In genomic region chr2:161122772-161123530, GRCh38 we compare ENCODE assay signal across 8 cellular contexts. TPM values are rescaled to one million over a fixed set of nuclear protein-coding genes. Genes with fewer than 3 reads are reported as not detected.
A peak's percentile ranks its signal among the peaks of the same experiment; 100 is the strongest.
DNase-seq lines count a peak whose midpoint lies in the region; ATAC-seq and TF ChIP-seq lines count a peak whose summit lies in the region.

No MANE protein-coding gene starts in this region.

- H3K79me2 ChIP-seq in KMS-11 (ENCODE audit: insufficient read depth, low read depth): no peaks in the 10 kb centered on the region

- TF ChIP-seq CTCF in KMS-11 (conservative IDR thresholded peaks at IDR 0.05; ENCODE audit: low read depth, low read length): no peak
- TF ChIP-seq CTCF in left ventricle myocardium inferior (IDR thresholded peaks at IDR 0.05; ENCODE audit: borderline replicate concordance): no peak
- TF ChIP-seq CTCF in gastrocnemius medialis (IDR thresholded peaks at IDR 0.05 in 4 of 5, conservative IDR thresholded peaks at IDR 0.05 in 1 of 5): no peak

- in situ Hi-C loops in gastrocnemius medialis (cut with MboI; ENCODE audit: low sequenced_read_pairs in 4 of 4): no loop called here

- DNase-seq in CMK (ENCODE audit: low read depth) (peak; percentile 11), left ventricle myocardium inferior (no peak), gastrocnemius medialis (peak; percentile 25 to 31), GM19240 (ENCODE audit: insufficient read length, low spot score) (no peak), NCI-H345 (lab: John Stamatoyannopoulos, UW) (no peak)
- DNase-seq in activated naive CD8-positive, alpha-beta T cell treated with anti-CD3 and anti-CD28 coated beads, Interleukin-2, amount 10 ng/mL, durations not matched to agents 7 days and 5 days: no peak

- no peak for TF ChIP-seq POLR2A in gastrocnemius medialis (IDR thresholded peaks at IDR 0.05)

- no peaks in the 10 kb centered on the region for H4K20me1 ChIP-seq in KMS-11 (ENCODE audit: insufficient read depth)

- no peaks in the 10 kb centered on the region for H3K36me3 ChIP-seq in KMS-11 (ENCODE audit: insufficient read depth)
- H3K36me3 ChIP-seq in left ventricle myocardium inferior: no peaks in the 10 kb centered on the region
- no peaks in the 10 kb centered on the region for H3K36me3 ChIP-seq in gastrocnemius medialis

- peak overlapping the region; percentile 31; the same call in 1 of the 2 replicates for H2AFZ ChIP-seq in KMS-11 (ENCODE audit: low read depth)

- no peak overlapping the region for H3K4me3 ChIP-seq in KMS-11 (IDR thresholded peaks at IDR 0.05; ENCODE audit: insufficient read depth, low read depth, low read length)
- no peak overlapping the region for H3K4me3 ChIP-seq in left ventricle myocardium inferior
- H3K4me3 ChIP-seq in gastrocnemius medialis: peak overlapping the region in 2 of 4 donors; percentile 8 to 19

- H3K9me3 ChIP-seq in left ventricle myocardium inferior (replicated peaks) (no peaks in the 10 kb centered on the region), gastrocnemius medialis (no peaks in the 10 kb centered on the region)

- no peaks in the 10 kb centered on the region for H3K27me3 ChIP-seq in KMS-11 (ENCODE audit: insufficient read depth, low read depth)
- H3K27me3 ChIP-seq in left ventricle myocardium inferior (ENCODE audit: low read depth): no peaks in the 10 kb centered on the region
- no peaks in the 10 kb centered on the region for H3K27me3 ChIP-seq in gastrocnemius medialis

- H3K4me1 ChIP-seq in KMS-11 (ENCODE audit: low read depth, poor library complexity, severe bottlenecking) (peaks cover 7% of the 10 kb centered on the region), left ventricle myocardium inferior (peaks cover 17% of the 10 kb centered on the region), gastrocnemius medialis (peaks cover 13 to 21% of the 10 kb centered on the region in 2 donors)

- peak overlapping the region; percentile 25 for H3K4me3 Mint-ChIP-seq in activated naive CD8-positive, alpha-beta T cell treated with anti-CD3 and anti-CD28 coated beads, Interleukin-2, amount 10 ng/mL, durations not matched to agents 7 days and 5 days

- 0 out of 2 replicates have a peak overlapping the region, but pooled peaks have one; percentile 3 for H3K4me2 ChIP-seq in KMS-11

- peak; percentile 46 for ATAC-seq in GM21381 (IDR thresholded peaks at IDR 0.05; ENCODE audit: unreplicated experiment)
- peak; percentile 66 for ATAC-seq in activated naive CD8-positive, alpha-beta T cell treated with anti-CD3 and anti-CD28 coated beads, Interleukin-2, amount 10 ng/mL, durations not matched to agents 7 days and 5 days (ENCODE audit: low read depth)
- ATAC-seq in gastrocnemius medialis: peak; percentile 97 to 98

- POLR2A ChIA-PET in activated naive CD8-positive, alpha-beta T cell treated with anti-CD3 and anti-CD28 coated beads, Interleukin-2, amount 10 ng/mL, durations not matched to agents 7 days and 5 days (lab: Charles Lee): interaction anchor here (0.8 kb wide), 1 partner anchor 8 kb away, joined by 3 read pairs; no protein-coding TSS in a partner anchor

- no peak overlapping the region for H3K9ac ChIP-seq in KMS-11

- H3K9me3 Mint-ChIP-seq in activated naive CD8-positive, alpha-beta T cell treated with anti-CD3 and anti-CD28 coated beads, Interleukin-2, amount 10 ng/mL, durations not matched to agents 7 days and 5 days: no peaks in the 10 kb centered on the region

- H3K27ac ChIP-seq in KMS-11 (no peak overlapping the region), left ventricle myocardium inferior (replicated peaks) (peak overlapping the region; percentile 71), gastrocnemius medialis (peak overlapping the region; percentile 47 to 50 (median 50))

- intact Hi-C loops in left ventricle myocardium inferior (cut with micrococcal nuclease) (no loop called here), gastrocnemius medialis (cut with DNase I; ENCODE audit: low total_unique reads) (loop anchor here (2.0 kb wide), 1 partner anchor 38 kb away; the partner anchor contains the start of gene TANK)

- H3K27me3 Mint-ChIP-seq in activated naive CD8-positive, alpha-beta T cell treated with anti-CD3 and anti-CD28 coated beads, Interleukin-2, amount 10 ng/mL, durations not matched to agents 7 days and 5 days: peaks cover 3% of the 10 kb centered on the region

- H3K4me1 Mint-ChIP-seq in activated naive CD8-positive, alpha-beta T cell treated with anti-CD3 and anti-CD28 coated beads, Interleukin-2, amount 10 ng/mL, durations not matched to agents 7 days and 5 days: peaks cover 10% of the 10 kb centered on the region

- H3K36me3 Mint-ChIP-seq in activated naive CD8-positive, alpha-beta T cell treated with anti-CD3 and anti-CD28 coated beads, Interleukin-2, amount 10 ng/mL, durations not matched to agents 7 days and 5 days: peaks cover 3% of the 10 kb centered on the region

- H3K27ac Mint-ChIP-seq in activated naive CD8-positive, alpha-beta T cell treated with anti-CD3 and anti-CD28 coated beads, Interleukin-2, amount 10 ng/mL, durations not matched to agents 7 days and 5 days: no peak overlapping the region

RNA-seq across cellular contexts. Expression of gene TANK, which starts 37.3 kb away (rescaled TPM):
- 10 to 100 TPM; 76.9 to 77.6 TPM for total RNA-seq in activated naive CD8-positive, alpha-beta T cell treated with anti-CD3 and anti-CD28 coated beads, Interleukin-2, amount 10 ng/mL, durations not matched to agents 7 days and 5 days
- total RNA-seq in left ventricle myocardium inferior: 27.8 TPM
- 100 to 1,000 TPM in 1 of 4 donors, 10 to 100 TPM in 3; 70.3 to 103 (median 86.0) TPM for total RNA-seq in gastrocnemius medialis

Comparison
In these comparisons a context has a peak if more than half of its experiments do, and no peak if none do; other contexts are left out.
1. DNase-seq: peak in CMK (single experiment) and gastrocnemius medialis (2 of 2); none in activated naive CD8-positive, alpha-beta T cell treated with anti-CD3 and anti-CD28 coated beads, Interleukin-2, amount 10 ng/mL, durations not matched to agents 7 days and 5 days (single experiment), left ventricle myocardium inferior (single experiment), GM19240 (single experiment) and NCI-H345 (single experiment).
2. ATAC-seq: peak in every context shown above with its lines; median percentile 98 in gastrocnemius medialis; 66 in activated naive CD8-positive, alpha-beta T cell treated with anti-CD3 and anti-CD28 coated beads, Interleukin-2, amount 10 ng/mL, durations not matched to agents 7 days and 5 days; 46 in GM21381.